ENCODE assay signal across 28 cellular contexts in genomic region chr2:237229905-237230304, GRCh38.
"Had no signal": no experiment of that assay in that cellular context is flagged by ENCODE, and none has a peak within 500 bp of the region (broad histone marks: within the 10 kb centered on the region; RNA-seq: fewer than 3 reads in every experiment).

No MANE protein-coding gene starts in this region.

- H3K36me3 ChIP-seq: ascending aorta, cardiac muscle cell had no signal

- FAIRE-seq: RCC 7860, TTC549 had no signal

- H3K9me3 ChIP-seq: ascending aorta had no signal

- DNase-seq: activated CD4-positive, alpha-beta T cell treated with anti-CD3 and anti-CD28 coated beads for 36 hours; activated CD4-positive, alpha-beta T cell treated with anti-CD3 and anti-CD28 coated beads, Interleukin-2, amount 10 ng/mL, durations not matched to agents 7 days and 5 days; activated CD4-positive, alpha-beta T cell treated with anti-CD3 and anti-CD28 coated beads, Interleukin-2, amount 50 U/mL, for 48 hours; activated CD8-positive, alpha-beta memory T cell treated with anti-CD3 and anti-CD28 coated beads, Interleukin-2, amount 50 U/mL, for 4 hours; activated CD8-positive, alpha-beta T cell treated with anti-CD3 and anti-CD28 coated beads, Interleukin-2, amount 10 ng/mL, durations not matched to agents 7 days and 5 days; activated effector memory CD4-positive, alpha-beta T cell treated with Interleukin-2 at 50 U/mL for 16 hours; activated naive CD4-positive, alpha-beta T cell treated with anti-CD3 and anti-CD28 coated beads, Interleukin-2, amount 10 ng/mL, durations not matched to agents 7 days and 5 days; activated T-cell treated with anti-CD3 and anti-CD28 coated beads, Interleukin-2, amount 50 U/mL, for 48 hours; amygdala; NCI-H1105; NCI-H1417 treated with DMSO at 0.1 percent for 48 hours; NCI-H187 treated with DMSO at 0.1 percent for 48 hours; NCI-H2081; NCI-H226; NCI-H510A; NCI-H526; NCI-H748 treated with DMSO at 0.1 percent for 48 hours; NK-92 treated with Interleukin-12 subunit alpha and Interleukin-12 subunit beta, amount 100 ng/mL, for 24 hours; PC-3; Right ventricle myocardium superior had no signal

- ATAC-seq: activated CD4-positive, alpha-beta T cell treated with anti-CD3 and anti-CD28 coated beads for 36 hours; activated CD8-positive, alpha-beta T cell treated with anti-CD3 and anti-CD28 coated beads, Interleukin-2, amount 10 ng/mL, durations not matched to agents 7 days and 5 days; PC-3 had no signal

- H3K9me3 Mint-ChIP-seq: activated CD4-positive, alpha-beta T cell treated with anti-CD3 and anti-CD28 coated beads, Interleukin-2, amount 10 ng/mL, durations not matched to agents 7 days and 5 days; activated naive CD4-positive, alpha-beta T cell treated with anti-CD3 and anti-CD28 coated beads, Interleukin-2, amount 10 ng/mL, durations not matched to agents 7 days and 5 days; central memory CD8-positive, alpha-beta T cell; T-helper 1 cell treated with Interleukin-12 subunit alpha and Interleukin-12 subunit beta and Interleukin-4 antibody, amounts not matched to agents 30 μg/mL and 1 μg/mL, for 36 hours; T-helper 2 cell treated with Interferon-gamma antibody and Interleukin-4, amounts not matched to agents 5 μg/mL and 100 μg/mL, for 36 hours had no signal

- H3K4me3 ChIP-seq: ascending aorta, cardiac muscle cell had no signal

- H3K27me3 ChIP-seq: ascending aorta, cardiac muscle cell had no signal

- H3K27ac Mint-ChIP-seq: activated CD4-positive, alpha-beta T cell treated with anti-CD3 and anti-CD28 coated beads for 36 hours; activated CD4-positive, alpha-beta T cell treated with anti-CD3 and anti-CD28 coated beads, Interleukin-2, amount 10 ng/mL, durations not matched to agents 7 days and 5 days; activated CD8-positive, alpha-beta T cell treated with anti-CD3 and anti-CD28 coated beads, Interleukin-2, amount 10 ng/mL, durations not matched to agents 7 days and 5 days; activated naive CD4-positive, alpha-beta T cell treated with anti-CD3 and anti-CD28 coated beads, Interleukin-2, amount 10 ng/mL, durations not matched to agents 7 days and 5 days; activated naive CD8-positive, alpha-beta T cell; T-helper 1 cell treated with Interleukin-12 subunit alpha and Interleukin-12 subunit beta and Interleukin-4 antibody, amounts not matched to agents 30 μg/mL and 1 μg/mL, for 36 hours; T-helper 2 cell treated with Interferon-gamma antibody and Interleukin-4, amounts not matched to agents 5 μg/mL and 100 μg/mL, for 36 hours had no signal

- H3K27ac ChIP-seq: ascending aorta, cardiac muscle cell had no signal

- H3K36me3 Mint-ChIP-seq: activated naive CD4-positive, alpha-beta T cell treated with anti-CD3 and anti-CD28 coated beads, Interleukin-2, amount 10 ng/mL, durations not matched to agents 7 days and 5 days had no signal

- H3K4me3 Mint-ChIP-seq: activated CD4-positive, alpha-beta T cell treated with anti-CD3 and anti-CD28 coated beads for 36 hours; activated CD4-positive, alpha-beta T cell treated with anti-CD3 and anti-CD28 coated beads, Interleukin-2, amount 10 ng/mL, durations not matched to agents 7 days and 5 days; activated CD8-positive, alpha-beta T cell treated with anti-CD3 and anti-CD28 coated beads, Interleukin-2, amount 10 ng/mL, durations not matched to agents 7 days and 5 days; activated naive CD4-positive, alpha-beta T cell treated with anti-CD3 and anti-CD28 coated beads, Interleukin-2, amount 10 ng/mL, durations not matched to agents 7 days and 5 days; activated naive CD8-positive, alpha-beta T cell; central memory CD8-positive, alpha-beta T cell; T-helper 1 cell treated with Interleukin-12 subunit alpha and Interleukin-12 subunit beta and Interleukin-4 antibody, amounts not matched to agents 30 μg/mL and 1 μg/mL, for 36 hours; T-helper 2 cell treated with Interferon-gamma antibody and Interleukin-4, amounts not matched to agents 5 μg/mL and 100 μg/mL, for 36 hours had no signal

- H3K4me1 Mint-ChIP-seq: activated naive CD4-positive, alpha-beta T cell treated with anti-CD3 and anti-CD28 coated beads, Interleukin-2, amount 10 ng/mL, durations not matched to agents 7 days and 5 days; central memory CD8-positive, alpha-beta T cell had no signal
